1 cellular context compared by ENCODE assay signal in the genomic region with DNA sequence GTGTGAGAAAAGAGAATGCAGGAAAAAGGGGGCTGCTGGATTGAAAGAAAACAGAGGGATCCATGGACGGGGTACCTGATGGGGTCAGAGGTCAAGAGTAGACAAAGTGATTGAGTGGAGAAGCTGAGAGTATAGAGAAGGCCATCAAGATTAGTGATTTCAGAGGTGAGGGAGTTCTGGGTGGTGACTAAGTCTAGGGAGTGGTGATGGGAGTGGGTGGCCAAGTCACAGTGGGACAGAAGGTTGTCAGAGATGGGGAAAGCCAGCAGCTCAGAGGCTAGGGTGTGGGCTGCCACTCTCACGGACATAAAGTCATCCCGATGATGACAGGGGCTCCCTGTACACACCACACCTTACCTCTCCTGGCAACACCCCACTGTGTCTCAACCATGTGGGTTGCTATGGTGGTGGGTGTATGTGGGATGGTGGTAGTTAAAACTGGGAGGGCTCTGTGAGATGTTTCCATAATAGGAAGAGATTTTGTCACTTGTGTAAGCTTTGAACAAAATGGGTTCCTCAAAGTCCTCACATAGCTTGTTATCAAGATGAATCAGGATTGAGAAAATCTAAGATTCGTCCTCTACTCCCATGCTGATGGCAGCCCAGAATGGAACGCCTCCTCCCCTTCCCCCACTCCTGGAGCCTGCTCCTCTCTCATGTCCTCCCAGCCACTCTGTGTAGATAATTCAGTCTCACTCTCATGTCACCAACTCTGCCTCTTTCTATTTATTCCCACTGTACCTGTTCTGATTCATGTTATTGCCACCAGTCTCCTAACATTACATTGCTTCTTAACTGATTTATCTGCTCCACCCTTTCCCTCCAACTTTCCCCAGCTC.
A peak's percentile ranks its signal among the peaks of the same experiment; 100 is the strongest.
TF ChIP-seq lines count a peak whose summit lies in the region.

No MANE protein-coding gene starts in this region.

TF ChIP-seq in K562, 482 proteins besides CTCF, POLR2A, EP300 and RAD21 (continued from another document):
- TF ChIP-seq NFIC (IDR thresholded peaks at IDR 0.05) (peak; percentile 9; the same call in 1 of the 2 replicates), SMARCE1 (IDR thresholded peaks at IDR 0.05) (peak; percentile 12; the same call in 1 of the 2 replicates), ARID1B (IDR thresholded peaks at IDR 0.05) (peak; percentile 38), PYGO2 (tag; IDR thresholded peaks at IDR 0.05) (0 out of 2 replicates have a peak, but pooled peaks have one; percentile 34), RCOR1 (IDR thresholded peaks at IDR 0.05; ENCODE audit: borderline replicate concordance in 1 of 2, low read depth in 2 of 2, low read length in 2 of 2) (peak in 1 of 2 experiments; percentile 49; a peak in 1 of 4 replicates)
- TF ChIP-seq, protein P1, sequence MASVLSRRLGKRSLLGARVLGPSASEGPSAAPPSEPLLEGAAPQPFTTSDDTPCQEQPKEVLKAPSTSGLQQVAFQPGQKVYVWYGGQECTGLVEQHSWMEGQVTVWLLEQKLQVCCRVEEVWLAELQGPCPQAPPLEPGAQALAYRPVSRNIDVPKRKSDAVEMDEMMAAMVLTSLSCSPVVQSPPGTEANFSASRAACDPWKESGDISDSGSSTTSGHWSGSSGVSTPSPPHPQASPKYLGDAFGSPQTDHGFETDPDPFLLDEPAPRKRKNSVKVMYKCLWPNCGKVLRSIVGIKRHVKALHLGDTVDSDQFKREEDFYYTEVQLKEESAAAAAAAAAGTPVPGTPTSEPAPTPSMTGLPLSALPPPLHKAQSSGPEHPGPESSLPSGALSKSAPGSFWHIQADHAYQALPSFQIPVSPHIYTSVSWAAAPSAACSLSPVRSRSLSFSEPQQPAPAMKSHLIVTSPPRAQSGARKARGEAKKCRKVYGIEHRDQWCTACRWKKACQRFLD (CRISPR knock-in tag; IDR thresholded peaks at IDR 0.05): 0 out of 2 replicates have a peak, but pooled peaks have one; percentile 48
